ENCODE assay signal across 24 cellular contexts in genomic region chr15:83324799-83325198, GRCh38. TPM values are rescaled to one million over a fixed set of nuclear protein-coding genes. Genes with fewer than 3 reads are reported as not detected.
"Had no signal": no experiment of that assay in that cellular context is flagged by ENCODE, and none has a peak within 500 bp of the region (broad histone marks: within the 10 kb centered on the region; RNA-seq: fewer than 3 reads in every experiment).

No MANE protein-coding gene starts in this region.

- H3K27ac ChIP-seq: ascending aorta, body of pancreas had no signal

- DNase-seq: activated CD4-positive, alpha-beta T cell treated with anti-CD3 and anti-CD28 coated beads for 4 hours; activated CD8-positive, alpha-beta memory T cell treated with anti-CD3 and anti-CD28 coated beads, Interleukin-2, amount 50 U/mL, for 48 hours; activated CD8-positive, alpha-beta T cell treated with anti-CD3 and anti-CD28 coated beads, Interleukin-2, amount 10 ng/mL, durations not matched to agents 7 days and 5 days; activated naive CD4-positive, alpha-beta T cell treated with anti-CD3 and anti-CD28 coated beads, Interleukin-2, amount 50 U/mL, for 16 hours; activated naive CD8-positive, alpha-beta T cell treated with anti-CD3 and anti-CD28 coated beads, Interleukin-2, amount 10 ng/mL, durations not matched to agents 7 days and 5 days; activated T-cell treated with anti-CD3 and anti-CD28 coated beads, Interleukin-2, amount 50 U/mL, for 1 hour; amniotic stem cell; body of pancreas; MM.1S; NCI-H1105; NCI-H1436; NCI-H1694 treated with DMSO at 0.1 percent for 48 hours; NCI-H2029 treated with DMSO at 0.1 percent for 48 hours; NCI-H446; NCI-H524; NCI-H774; NK-92 treated with Interleukin-12 subunit alpha and Interleukin-12 subunit beta, amount 100 ng/mL, for 24 hours; SHP77 treated with DMSO at 0.1 percent for 48 hours; T-helper 17 cell; T1000 had no signal

- ATAC-seq: activated CD4-positive, CD25-positive, alpha-beta regulatory T cell treated with anti-CD3 and anti-CD28 coated beads, Interleukin-2, amount 50 U/mL, for 24 hours; activated CD8-positive, alpha-beta T cell treated with anti-CD3 and anti-CD28 coated beads, Interleukin-2, amount 10 ng/mL, durations not matched to agents 7 days and 5 days; body of pancreas; T-helper 17 cell had no signal

- H3K27ac Mint-ChIP-seq: activated CD8-positive, alpha-beta T cell treated with anti-CD3 and anti-CD28 coated beads, Interleukin-2, amount 10 ng/mL, durations not matched to agents 7 days and 5 days; activated naive CD8-positive, alpha-beta T cell treated with anti-CD3 and anti-CD28 coated beads, Interleukin-2, amount 10 ng/mL, durations not matched to agents 7 days and 5 days; T-helper 17 cell had no signal

- H3K9me3 ChIP-seq: ascending aorta, body of pancreas had no signal

- H3K4me3 Mint-ChIP-seq: activated CD8-positive, alpha-beta T cell treated with anti-CD3 and anti-CD28 coated beads, Interleukin-2, amount 10 ng/mL, durations not matched to agents 7 days and 5 days; activated naive CD8-positive, alpha-beta T cell treated with anti-CD3 and anti-CD28 coated beads, Interleukin-2, amount 10 ng/mL, durations not matched to agents 7 days and 5 days; central memory CD8-positive, alpha-beta T cell; T-helper 17 cell had no signal

- H3K9me3 Mint-ChIP-seq: activated naive CD8-positive, alpha-beta T cell treated with anti-CD3 and anti-CD28 coated beads, Interleukin-2, amount 10 ng/mL, durations not matched to agents 7 days and 5 days; central memory CD8-positive, alpha-beta T cell had no signal

- H3K36me3 Mint-ChIP-seq: activated naive CD8-positive, alpha-beta T cell treated with anti-CD3 and anti-CD28 coated beads, Interleukin-2, amount 10 ng/mL, durations not matched to agents 7 days and 5 days had no signal

- H3K4me3 ChIP-seq: ascending aorta, body of pancreas had no signal

- H3K36me3 ChIP-seq: ascending aorta had no signal

- H3K4me1 Mint-ChIP-seq: activated naive CD8-positive, alpha-beta T cell treated with anti-CD3 and anti-CD28 coated beads, Interleukin-2, amount 10 ng/mL, durations not matched to agents 7 days and 5 days; central memory CD8-positive, alpha-beta T cell; T-helper 17 cell had no signal

- H3K27me3 ChIP-seq: ascending aorta, body of pancreas had no signal

- H3K4me1 ChIP-seq: ascending aorta, body of pancreas had no signal

RNA-seq across cellular contexts. Expression of gene BNC1, which starts 40.3 kb away (rescaled TPM):
- total RNA-seq: activated CD8-positive, alpha-beta T cell treated with anti-CD3 and anti-CD28 coated beads, Interleukin-2, amount 10 ng/mL, durations not matched to agents 7 days and 5 days; activated naive CD8-positive, alpha-beta T cell treated with anti-CD3 and anti-CD28 coated beads, Interleukin-2, amount 10 ng/mL, durations not matched to agents 7 days and 5 days; ascending aorta; SK-MEL-5; T-helper 17 cell had no signal
